ENCODE assay signal across 21 cellular contexts in genomic region chr3:127462111-127462655, GRCh38.
"Had no signal": no experiment of that assay in that cellular context is flagged by ENCODE, and none has a peak within 500 bp of the region (broad histone marks: within the 10 kb centered on the region; RNA-seq: fewer than 3 reads in every experiment).

No MANE protein-coding gene starts in this region.

- H3K4me3 Mint-ChIP-seq: activated CD4-positive, alpha-beta T cell treated with anti-CD3 and anti-CD28 coated beads for 36 hours; activated naive CD8-positive, alpha-beta T cell; memory B cell; naive B cell; stimulated activated naive CD8-positive, alpha-beta T cell treated with anti-CD3 and anti-CD28 coated beads, Interleukin-15, amount 100 ng/mL, for 72 hours; T-helper 2 cell treated with Interferon-gamma antibody and Interleukin-4, amounts not matched to agents 5 μg/mL and 100 μg/mL, for 36 hours; type B pancreatic cell; WTC11 had no signal

- H3K27ac Mint-ChIP-seq: activated CD4-positive, alpha-beta T cell treated with anti-CD3 and anti-CD28 coated beads for 36 hours; activated naive CD8-positive, alpha-beta T cell; memory B cell; naive B cell; stimulated activated naive CD8-positive, alpha-beta T cell treated with anti-CD3 and anti-CD28 coated beads, Interleukin-15, amount 100 ng/mL, for 72 hours; T-helper 2 cell treated with Interferon-gamma antibody and Interleukin-4, amounts not matched to agents 5 μg/mL and 100 μg/mL, for 36 hours; type B pancreatic cell; WTC11 had no signal

- DNase-seq: activated CD4-positive, alpha-beta T cell treated with anti-CD3 and anti-CD28 coated beads for 36 hours; activated CD4-positive, alpha-beta T cell treated with anti-CD3 and anti-CD28 coated beads, Interleukin-2, amount 50 U/mL, for 48 hours; activated T-cell treated with anti-CD3 and anti-CD28 coated beads for 4 hours; amniotic stem cell; dermis blood vessel endothelial cell; effector memory CD4-positive, alpha-beta T cell; esophagus squamous epithelium; heart right ventricle; left ventricle myocardium superior; naive B cell; pancreas; stimulated activated CD4-positive, alpha-beta T cell treated with anti-CD3 and anti-CD28 coated beads, Interleukin-4, amount 100 ng/mL, for 1 hour; stimulated activated naive CD8-positive, alpha-beta T cell treated with anti-CD3 and anti-CD28 coated beads, Interleukin-15, amount 100 ng/mL, for 72 hours had no signal

- H3K36me3 ChIP-seq: cardiac muscle cell, esophagus squamous epithelium, heart right ventricle, pancreas had no signal

- H3K4me1 ChIP-seq: pancreas had no signal

- H3K9me3 Mint-ChIP-seq: memory B cell; stimulated activated naive CD8-positive, alpha-beta T cell treated with anti-CD3 and anti-CD28 coated beads, Interleukin-15, amount 100 ng/mL, for 72 hours; T-helper 2 cell treated with Interferon-gamma antibody and Interleukin-4, amounts not matched to agents 5 μg/mL and 100 μg/mL, for 36 hours; type B pancreatic cell; WTC11 had no signal

- H3K4me1 Mint-ChIP-seq: naive B cell had no signal

- H3K4me2 ChIP-seq: smooth muscle cell had no signal

- H3K4me3 ChIP-seq: cardiac muscle cell, esophagus squamous epithelium, heart right ventricle, pancreas, smooth muscle cell had no signal

- H3K36me3 Mint-ChIP-seq: activated naive CD8-positive, alpha-beta T cell; memory B cell; naive B cell; type B pancreatic cell; WTC11 had no signal

- FAIRE-seq: endothelial cell of umbilical vein, pancreas had no signal

- H3K9me3 ChIP-seq: esophagus squamous epithelium, heart right ventricle, pancreas had no signal

- H3K27ac ChIP-seq: cardiac muscle cell, esophagus squamous epithelium, heart right ventricle, pancreas had no signal
